ENCODE assay signal across 23 cellular contexts in genomic region chr13:28983661-28984060, GRCh38.
DNase-seq lines count a peak whose midpoint lies in the region; ATAC-seq and TF ChIP-seq lines count a peak whose summit lies in the region.
"Had no signal": no experiment of that assay in that cellular context is flagged by ENCODE, and none has a peak within 500 bp of the region (broad histone marks: within the 10 kb centered on the region; RNA-seq: fewer than 3 reads in every experiment).

No MANE protein-coding gene starts in this region.

- H3K9ac ChIP-seq in liver (ENCODE audit: low read depth in 1 of 2, low read length in 2 of 2) (no peak overlapping the region), GM23248 (no peak overlapping the region)
- H3K9ac ChIP-seq: KMS-11 had no signal

- H4K20me1 ChIP-seq in GM23248 (ENCODE audit: insufficient read depth) = no peaks in the 10 kb centered on the region

- H3K9me2 ChIP-seq in GM23248 (ENCODE audit: insufficient read depth) = no peaks in the 10 kb centered on the region

- H3K4me1 ChIP-seq in ascending aorta = peaks cover 10 to 47% of the 10 kb centered on the region in 2 donors
- H3K4me1 ChIP-seq in liver (ENCODE audit: control insufficient read depth in 4 of 4, insufficient read depth in 4 of 4, low read length in 3 of 4) = peaks cover 4 to 31% (median 29%) of the 10 kb centered on the region in 4 donors
- H3K4me1 ChIP-seq in GM23248 (ENCODE audit: insufficient read depth) = no peaks in the 10 kb centered on the region
- H3K4me1 ChIP-seq: foreskin keratinocyte, prostate gland, testis had no signal

- H3K27me3 ChIP-seq in ascending aorta (no peaks in the 10 kb centered on the region), liver (ENCODE audit: control insufficient read depth in 4 of 4, insufficient read depth in 4 of 4, low read length in 3 of 4) (no peaks in the 10 kb centered on the region), GM23248 (replicated peaks; ENCODE audit: insufficient read depth) (no peaks in the 10 kb centered on the region)
- H3K27me3 ChIP-seq: esophagus muscularis mucosa, foreskin keratinocyte, testis had no signal

- H3K36me3 ChIP-seq in ascending aorta = no peaks in the 10 kb centered on the region
- H3K36me3 ChIP-seq in liver (ENCODE audit: control insufficient read depth in 4 of 4, insufficient read depth in 3 of 4, low read depth in 1 of 4, low read length in 3 of 4) = no peaks in the 10 kb centered on the region
- H3K36me3 ChIP-seq in GM23248 (ENCODE audit: low read depth) = no peaks in the 10 kb centered on the region
- H3K36me3 ChIP-seq: esophagus muscularis mucosa, prostate gland had no signal

- H3K9me3 ChIP-seq in ascending aorta = no peaks in the 10 kb centered on the region
- H3K9me3 ChIP-seq in liver (ENCODE audit: control insufficient read depth in 4 of 4, low read length in 3 of 4) = no peaks in the 10 kb centered on the region
- H3K9me3 ChIP-seq in GM23248 (ENCODE audit: low read depth) = no peaks in the 10 kb centered on the region
- H3K9me3 ChIP-seq: esophagus muscularis mucosa, prostate gland, testis had no signal

- peak overlapping the region; percentile 60 to 75 for H3K27ac ChIP-seq in ascending aorta
- peak overlapping the region in 1 of 2 donors; percentile 78 for H3K27ac ChIP-seq in liver (ENCODE audit: low read depth in 1 of 2, low read length in 2 of 2)
- no peak overlapping the region for H3K27ac ChIP-seq in GM23248
- H3K27ac ChIP-seq: esophagus muscularis mucosa, foreskin keratinocyte, KMS-11, prostate gland, testis had no signal

- no peak overlapping the region for H2AFZ ChIP-seq in GM23248

- no peaks in the 10 kb centered on the region for H3F3A ChIP-seq in GM23248 (ENCODE audit: insufficient read depth)

- intact Hi-C loops in ascending aorta (cut with DNase I) = loop anchor here (5.0 kb wide), 4 partner anchors 36 to 454 kb away; partner anchors contain the start of gene MTUS2

- in situ Hi-C loops in GM23248 (cut with MboI) = no loop called here

- peak; percentile 26 to 43 for TF ChIP-seq RAD21 in liver (IDR thresholded peaks at IDR 0.05)

- peak; percentile 60 for DNase-seq in DMS153 (lab: John Stamatoyannopoulos, UW)
- no peak for DNase-seq in DMS153 treated with DMSO at 0.1 percent for 48 hours (lab: John Stamatoyannopoulos, UW; ENCODE audit: unreplicated experiment)
- peak; percentile 19 for DNase-seq in NCI-H2029 treated with DMSO at 0.1 percent for 48 hours (lab: John Stamatoyannopoulos, UW)
- no peak for DNase-seq in ascending aorta (ENCODE audit: low spot score in 2 of 2)
- no peak for DNase-seq in GM23248
- no peak for DNase-seq in stimulated activated naive CD4-positive, alpha-beta T cell treated with Interleukin-2 at 50 U/mL for 16 hours (lab: John Stamatoyannopoulos, UW)
- DNase-seq: activated CD4-positive, alpha-beta T cell treated with anti-CD3 and anti-CD28 coated beads for 36 hours; activated effector memory CD4-positive, alpha-beta T cell treated with Interleukin-2 at 50 U/mL for 16 hours; anterior cingulate cortex; CD4-positive, CD25-positive, alpha-beta regulatory T cell; central memory CD4-positive, alpha-beta T cell; foreskin keratinocyte; MM.1S; NCI-H1417 treated with DMSO at 0.1 percent for 48 hours; NCI-H2171 treated with DMSO at 0.1 percent for 48 hours; stimulated activated CD4-positive, alpha-beta T cell treated with anti-CD3 and anti-CD28 coated beads, Interleukin-15, amount 100 ng/mL, for 24 hours; stimulated activated naive B cell treated with anti-CD40 and anti-IgM and Interleukin-4, amounts not matched to agents 10 μg/mL and 1 μg/mL and 100 μg/mL, for 72 hours; testis had no signal

- H3K4me2 ChIP-seq in GM23248 (ENCODE audit: unreplicated experiment) = no peak overlapping the region
- H3K4me2 ChIP-seq: KMS-11 had no signal

- peak overlapping the region in 1 of 2 donors; percentile 37 for H3K4me3 ChIP-seq in ascending aorta
- no peak overlapping the region for H3K4me3 ChIP-seq in liver (ENCODE audit: low read depth in 1 of 3, low read length in 3 of 3)
- no peak overlapping the region for H3K4me3 ChIP-seq in GM23248
- H3K4me3 ChIP-seq: esophagus muscularis mucosa, prostate gland, testis had no signal

- WGBS in liver = 21% methylated on average over 3 of the region's 3 CpGs
- 16 to 22% methylated on average over 3 of the region's 3 CpGs for WGBS in GM23248 (ENCODE audit: low coverage in 1 of 2, low lambda C conversion rate in 2 of 2, missing lambda C conversion rate in 2 of 2), 2 experiments

- TF ChIP-seq CTCF in ascending aorta (IDR thresholded peaks at IDR 0.05) (no peak), liver (IDR thresholded peaks at IDR 0.05; ENCODE audit: low read depth, low read length, missing input control) (no peak)

- no peaks in the 10 kb centered on the region for H3K79me2 ChIP-seq in GM23248 (ENCODE audit: insufficient read depth)

- ATAC-seq in GM18511 (IDR thresholded peaks at IDR 0.05; ENCODE audit: unreplicated experiment) = no peak
- ATAC-seq: activated CD4-positive, alpha-beta T cell treated with anti-CD3 and anti-CD28 coated beads for 36 hours; foreskin keratinocyte; stimulated activated naive B cell treated with anti-CD40 and anti-IgM and Interleukin-4, amounts not matched to agents 10 μg/mL and 1 μg/mL and 100 μg/mL, for 72 hours had no signal

TF ChIP-seq in liver, 16 proteins besides CTCF, POLR2A, EP300 and RAD21:
- TF ChIP-seq REST (IDR thresholded peaks at IDR 0.05) (peak; percentile 37), YY1 (IDR thresholded peaks at IDR 0.05) (peak; percentile 23), FOXA2 (IDR thresholded peaks at IDR 0.05) (no peak), NR2F2 (IDR thresholded peaks at IDR 0.05) (peak; percentile 21), MAX (IDR thresholded peaks at IDR 0.05) (peak; percentile 59), GABPA (IDR thresholded peaks at IDR 0.05 in 1 of 2, conservative IDR thresholded peaks at IDR 0.05 in 1 of 2) (no peak), ATF3 (IDR thresholded peaks at IDR 0.05) (no peak), RXRA (IDR thresholded peaks at IDR 0.05) (peak; percentile 28 to 77), SP1 (IDR thresholded peaks at IDR 0.05) (peak; percentile 67), EGR1 (IDR thresholded peaks at IDR 0.05; ENCODE audit: low read depth in 2 of 2) (no peak), HNF4G (IDR thresholded peaks at IDR 0.05) (peak; percentile 17), HNF4A (conservative IDR thresholded peaks at IDR 0.05) (peak; percentile 76 to 88), JUND (IDR thresholded peaks at IDR 0.05) (no peak), FOXA1 (IDR thresholded peaks at IDR 0.05) (no peak), TAF1 (conservative IDR thresholded peaks at IDR 0.05) (no peak)
- TF ChIP-seq, protein P1, sequence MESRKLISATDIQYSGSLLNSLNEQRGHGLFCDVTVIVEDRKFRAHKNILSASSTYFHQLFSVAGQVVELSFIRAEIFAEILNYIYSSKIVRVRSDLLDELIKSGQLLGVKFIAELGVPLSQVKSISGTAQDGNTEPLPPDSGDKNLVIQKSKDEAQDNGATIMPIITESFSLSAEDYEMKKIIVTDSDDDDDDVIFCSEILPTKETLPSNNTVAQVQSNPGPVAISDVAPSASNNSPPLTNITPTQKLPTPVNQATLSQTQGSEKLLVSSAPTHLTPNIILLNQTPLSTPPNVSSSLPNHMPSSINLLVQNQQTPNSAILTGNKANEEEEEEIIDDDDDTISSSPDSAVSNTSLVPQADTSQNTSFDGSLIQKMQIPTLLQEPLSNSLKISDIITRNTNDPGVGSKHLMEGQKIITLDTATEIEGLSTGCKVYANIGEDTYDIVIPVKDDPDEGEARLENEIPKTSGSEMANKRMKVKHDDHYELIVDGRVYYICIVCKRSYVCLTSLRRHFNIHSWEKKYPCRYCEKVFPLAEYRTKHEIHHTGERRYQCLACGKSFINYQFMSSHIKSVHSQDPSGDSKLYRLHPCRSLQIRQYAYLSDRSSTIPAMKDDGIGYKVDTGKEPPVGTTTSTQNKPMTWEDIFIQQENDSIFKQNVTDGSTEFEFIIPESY (IDR thresholded peaks at IDR 0.05) = peak; percentile 38

Comparison
In these comparisons a context has a peak if more than half of its experiments do, and no peak if none do; other contexts are left out.
1. DNase-seq: peak in DMS153 (single experiment) and NCI-H2029 treated with DMSO at 0.1 percent for 48 hours (single experiment); none in DMS153 treated with DMSO at 0.1 percent for 48 hours (single experiment), ascending aorta (0 of 2), GM23248 (single experiment) and stimulated activated naive CD4-positive, alpha-beta T cell treated with Interleukin-2 at 50 U/mL for 16 hours (single experiment).